ENCODE assay signal across 9 cellular contexts in the genomic region with DNA sequence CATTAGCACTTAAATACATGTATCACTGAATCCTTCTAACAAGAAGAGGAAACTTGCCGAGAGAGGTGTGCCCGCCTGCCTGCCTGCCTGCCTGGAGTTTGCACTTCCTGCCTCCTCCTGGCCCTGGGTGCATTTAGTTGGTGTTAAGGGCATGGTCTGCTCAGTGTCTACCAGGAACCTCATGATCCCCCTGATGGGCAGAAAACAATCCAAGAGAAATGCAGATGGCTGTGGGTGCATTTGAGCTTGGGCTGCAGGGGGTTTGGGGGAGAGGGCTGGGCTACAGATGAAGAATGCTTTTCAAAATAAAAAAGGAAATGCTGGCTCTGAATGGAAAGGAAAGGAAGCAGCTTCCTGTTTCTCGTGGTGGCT. TPM values are rescaled to one million over a fixed set of nuclear protein-coding genes. Genes with fewer than 3 reads are reported as not detected.
DNase-seq lines count a peak whose midpoint lies in the region; ATAC-seq and TF ChIP-seq lines count a peak whose summit lies in the region.
"Had no signal": no experiment of that assay in that cellular context is flagged by ENCODE, and none has a peak within 500 bp of the region (broad histone marks: within the 10 kb centered on the region; RNA-seq: fewer than 3 reads in every experiment).

No MANE protein-coding gene starts in this region.

- intact Hi-C loops in MCF 10A (cut with micrococcal nuclease) = no loop called here

- peak; percentile 42 for DNase-seq in activated CD4-positive, alpha-beta T cell treated with anti-CD3 and anti-CD28 coated beads for 48 hours
- DNase-seq in activated CD4-positive, alpha-beta T cell treated with anti-CD3 and anti-CD28 coated beads for 1 hour = no peak
- DNase-seq in activated CD8-positive, alpha-beta T cell treated with anti-CD3 and anti-CD28 coated beads, Interleukin-2, amount 10 ng/mL, durations not matched to agents 7 days and 5 days = peak; percentile 43
- DNase-seq in stimulated activated effector memory CD8-positive, alpha-beta T cell treated with anti-CD3 and anti-CD28 coated beads, Interleukin-12 subunit alpha, Interleukin-12 subunit beta, amount 100 ng/mL, for 72 hours (ENCODE audit: low spot score in 2 of 2) = no peak
- DNase-seq in NCI-H1417 (lab: John Stamatoyannopoulos, UW) = no peak
- no peak for DNase-seq in MCF 10A (ENCODE audit: unreplicated experiment)
- DNase-seq in glomerular visceral epithelial cell (ENCODE audit: extremely low spot score) = no peak
- DNase-seq: NCI-H226 had no signal

- CTCF ChIA-PET in activated CD8-positive, alpha-beta T cell treated with anti-CD3 and anti-CD28 coated beads, Interleukin-2, amount 10 ng/mL, durations not matched to agents 7 days and 5 days (lab: Charles Lee) = interaction anchor here (0.7 to 3.6 kb wide), 10 partner anchors 9 to 136 kb away, joined by 3 to 24 read pairs (median 6); partner anchors contain the start of gene KSR1
- CTCF ChIA-PET in MCF 10A (lab: Yijun Ruan, JAX) = interaction anchor here (0.6 to 1.0 kb wide), 3 partner anchors 15 to 136 kb away, joined by 3 to 5 read pairs (median 3); no protein-coding TSS in a partner anchor

- peaks cover 10% of the 10 kb centered on the region for H3K36me3 Mint-ChIP-seq in activated CD8-positive, alpha-beta T cell treated with anti-CD3 and anti-CD28 coated beads, Interleukin-2, amount 10 ng/mL, durations not matched to agents 7 days and 5 days (ENCODE audit: low read depth)
- peaks cover 16% of the 10 kb centered on the region for H3K36me3 Mint-ChIP-seq in stimulated activated effector memory CD8-positive, alpha-beta T cell treated with anti-CD3 and anti-CD28 coated beads, Interleukin-12 subunit alpha, Interleukin-12 subunit beta, amount 100 ng/mL, for 72 hours
- H3K36me3 Mint-ChIP-seq in MCF 10A (ENCODE audit: insufficient read depth, unreplicated experiment) = no peaks in the 10 kb centered on the region

- peaks cover 88% of the 10 kb centered on the region for H3K4me1 Mint-ChIP-seq in activated CD8-positive, alpha-beta T cell treated with anti-CD3 and anti-CD28 coated beads, Interleukin-2, amount 10 ng/mL, durations not matched to agents 7 days and 5 days (ENCODE audit: low read depth)
- H3K4me1 Mint-ChIP-seq in stimulated activated effector memory CD8-positive, alpha-beta T cell treated with anti-CD3 and anti-CD28 coated beads, Interleukin-12 subunit alpha, Interleukin-12 subunit beta, amount 100 ng/mL, for 72 hours = peaks cover 77% of the 10 kb centered on the region
- H3K4me1 Mint-ChIP-seq in MCF 10A (ENCODE audit: insufficient read depth, unreplicated experiment) = peaks cover 10% of the 10 kb centered on the region

- no peaks in the 10 kb centered on the region for H3K27me3 Mint-ChIP-seq in activated CD8-positive, alpha-beta T cell treated with anti-CD3 and anti-CD28 coated beads, Interleukin-2, amount 10 ng/mL, durations not matched to agents 7 days and 5 days (ENCODE audit: low read depth)
- no peaks in the 10 kb centered on the region for H3K27me3 Mint-ChIP-seq in MCF 10A (ENCODE audit: insufficient read depth, unreplicated experiment)

- peak overlapping the region; percentile 70 for H3K4me3 Mint-ChIP-seq in activated CD8-positive, alpha-beta T cell treated with anti-CD3 and anti-CD28 coated beads, Interleukin-2, amount 10 ng/mL, durations not matched to agents 7 days and 5 days
- peak overlapping the region; percentile 66 for H3K4me3 Mint-ChIP-seq in stimulated activated effector memory CD8-positive, alpha-beta T cell treated with anti-CD3 and anti-CD28 coated beads, Interleukin-12 subunit alpha, Interleukin-12 subunit beta, amount 100 ng/mL, for 72 hours
- H3K4me3 Mint-ChIP-seq in MCF 10A (ENCODE audit: unreplicated experiment) = no peak overlapping the region

- TF ChIP-seq CTCF in MCF 10A (IDR thresholded peaks at IDR 0.05; ENCODE audit: unreplicated experiment) = no peak

- H3K9me3 Mint-ChIP-seq in activated CD8-positive, alpha-beta T cell treated with anti-CD3 and anti-CD28 coated beads, Interleukin-2, amount 10 ng/mL, durations not matched to agents 7 days and 5 days (ENCODE audit: insufficient read depth) = no peaks in the 10 kb centered on the region
- H3K9me3 Mint-ChIP-seq in stimulated activated effector memory CD8-positive, alpha-beta T cell treated with anti-CD3 and anti-CD28 coated beads, Interleukin-12 subunit alpha, Interleukin-12 subunit beta, amount 100 ng/mL, for 72 hours = no peaks in the 10 kb centered on the region
- H3K9me3 Mint-ChIP-seq in MCF 10A (ENCODE audit: unreplicated experiment) = no peaks in the 10 kb centered on the region

- no TSS peak for BruUV-seq in MCF 10A (replicated peaks; lab: Mats Ljungman, UMichigan)

- POLR2A ChIA-PET in activated CD8-positive, alpha-beta T cell treated with anti-CD3 and anti-CD28 coated beads, Interleukin-2, amount 10 ng/mL, durations not matched to agents 7 days and 5 days (lab: Charles Lee) = interaction anchor here (0.8 to 1.5 kb wide), 6 partner anchors 9 to 172 kb away, joined by 3 to 11 read pairs (median 6); no protein-coding TSS in a partner anchor
- POLR2A ChIA-PET in MCF 10A (lab: Yijun Ruan, JAX) = no interaction called here

- peak overlapping the region; percentile 92 for H3K27ac Mint-ChIP-seq in activated CD8-positive, alpha-beta T cell treated with anti-CD3 and anti-CD28 coated beads, Interleukin-2, amount 10 ng/mL, durations not matched to agents 7 days and 5 days
- peak overlapping the region; percentile 86 for H3K27ac Mint-ChIP-seq in stimulated activated effector memory CD8-positive, alpha-beta T cell treated with anti-CD3 and anti-CD28 coated beads, Interleukin-12 subunit alpha, Interleukin-12 subunit beta, amount 100 ng/mL, for 72 hours
- no peak overlapping the region for H3K27ac Mint-ChIP-seq in MCF 10A (ENCODE audit: low read depth, unreplicated experiment)

- peak; percentile 10 for ATAC-seq in HG03095 (IDR thresholded peaks at IDR 0.05; ENCODE audit: unreplicated experiment)
- peak; percentile 44 for ATAC-seq in activated CD8-positive, alpha-beta T cell treated with anti-CD3 and anti-CD28 coated beads, Interleukin-2, amount 10 ng/mL, durations not matched to agents 7 days and 5 days
- peak; percentile 36 for ATAC-seq in stimulated activated effector memory CD8-positive, alpha-beta T cell treated with anti-CD3 and anti-CD28 coated beads, Interleukin-12 subunit alpha, Interleukin-12 subunit beta, amount 100 ng/mL, for 72 hours

RNA-seq across cellular contexts. Expression of gene KSR1, which starts 10.1 kb away (rescaled TPM):
- 10 to 100 TPM; 45.3 to 45.8 TPM for total RNA-seq in activated CD8-positive, alpha-beta T cell treated with anti-CD3 and anti-CD28 coated beads, Interleukin-2, amount 10 ng/mL, durations not matched to agents 7 days and 5 days
- 7.2 and 10.2 TPM in 2 replicates for total RNA-seq in MCF 10A (2022)

Comparison
In these comparisons a context has a peak if more than half of its experiments do, and no peak if none do; other contexts are left out.
1. DNase-seq: peak in activated CD4-positive, alpha-beta T cell treated with anti-CD3 and anti-CD28 coated beads for 48 hours (single experiment) and activated CD8-positive, alpha-beta T cell treated with anti-CD3 and anti-CD28 coated beads, Interleukin-2, amount 10 ng/mL, durations not matched to agents 7 days and 5 days (single experiment); none in activated CD4-positive, alpha-beta T cell treated with anti-CD3 and anti-CD28 coated beads for 1 hour (single experiment), stimulated activated effector memory CD8-positive, alpha-beta T cell treated with anti-CD3 and anti-CD28 coated beads, Interleukin-12 subunit alpha, Interleukin-12 subunit beta, amount 100 ng/mL, for 72 hours (0 of 2), NCI-H1417 (0 of 3), MCF 10A (single experiment) and glomerular visceral epithelial cell (single experiment).
2. Peak in every context shown above with its lines, with median percentiles within 50 percentile points of each other: ATAC-seq.